In genomic region chr1:34984435-34985062, GRCh38 we compare ENCODE assay signal across 2 cellular contexts.
TF ChIP-seq lines count a peak whose summit lies in the region.

No MANE protein-coding gene starts in this region.

TF ChIP-seq in SK-N-SH treated with all-trans-retinoic acid at 6 μM for 48 hours, 23 proteins besides CTCF, POLR2A, EP300 and RAD21 (continued from another document):
- no peak for TF ChIP-seq ESRRG (CRISPR knock-in tag; IDR thresholded peaks at IDR 0.05)
- no peak for TF ChIP-seq ZFP3 (CRISPR knock-in tag; IDR thresholded peaks at IDR 0.05)
- TF ChIP-seq BACH2 (CRISPR knock-in tag; IDR thresholded peaks at IDR 0.05; ENCODE audit: borderline replicate concordance), result no peak
- no peak for TF ChIP-seq ZC3H10 (CRISPR knock-in tag; IDR thresholded peaks at IDR 0.05)
- no peak for TF ChIP-seq TSHZ2 (CRISPR knock-in tag; IDR thresholded peaks at IDR 0.05)
- TF ChIP-seq ZFP30 (CRISPR knock-in tag; IDR thresholded peaks at IDR 0.05), result no peak
- TF ChIP-seq CSRNP3 (CRISPR knock-in tag; IDR thresholded peaks at IDR 0.05), result no peak
- TF ChIP-seq CREB5 (CRISPR knock-in tag; IDR thresholded peaks at IDR 0.05; ENCODE audit: low read depth), result no peak
- no peak for TF ChIP-seq ARNTL (CRISPR knock-in tag; IDR thresholded peaks at IDR 0.05; ENCODE audit: borderline replicate concordance, low read depth)
- no peak for TF ChIP-seq TCF4 (CRISPR knock-in tag; IDR thresholded peaks at IDR 0.05; ENCODE audit: borderline replicate concordance)
- TF ChIP-seq PATZ1 (CRISPR knock-in tag; IDR thresholded peaks at IDR 0.05; ENCODE audit: borderline replicate concordance), result no peak
- TF ChIP-seq OSR1 (CRISPR knock-in tag; IDR thresholded peaks at IDR 0.05), result no peak
- no peak for TF ChIP-seq TOX (CRISPR knock-in tag; IDR thresholded peaks at IDR 0.05; ENCODE audit: borderline replicate concordance)
TF ChIP-seq in SK-N-SH treated with all-trans-retinoic acid at 6 μM for 48 hours: peak in this region for 0.

TF ChIP-seq in endothelial cell of umbilical vein, 7 proteins besides CTCF, POLR2A, EP300 and RAD21 (continued from another document):
- TF ChIP-seq JUN (IDR thresholded peaks at IDR 0.05; ENCODE audit: borderline replicate concordance, insufficient read depth, insufficient read length, low read depth) (no peak), MAX (IDR thresholded peaks at IDR 0.05; ENCODE audit: insufficient read depth, insufficient read length) (no peak), GATA2 (IDR thresholded peaks at IDR 0.05; ENCODE audit: insufficient read depth, insufficient read length, low read depth, low read length) (no peak)
